8 cellular contexts compared by ENCODE assay signal in genomic region chr11:112279901-112280267, GRCh38. TPM values are rescaled to one million over a fixed set of nuclear protein-coding genes. Genes with fewer than 3 reads are reported as not detected.
DNase-seq lines count a peak whose midpoint lies in the region; ATAC-seq lines count a peak whose summit lies in the region.

No MANE protein-coding gene starts in this region.

- no peaks in the 10 kb centered on the region for H3K9me3 ChIP-seq in mesenchymal stem cell (ENCODE audit: control insufficient read depth, low read length)

- no peak overlapping the region for H3K14ac ChIP-seq in mesenchymal stem cell (ENCODE audit: low read length in 2 of 2)

- no peak overlapping the region for H2BK15ac ChIP-seq in mesenchymal stem cell (ENCODE audit: low read depth, poor library complexity, severe bottlenecking)

- POLR2A ChIA-PET in activated CD4-positive, alpha-beta memory T cell treated with anti-CD3 and anti-CD28 coated beads for 36 hours (lab: Charles Lee): interaction anchor here (0.9 kb wide), 1 partner anchor 52 kb away, joined by 3 read pairs; no protein-coding TSS in a partner anchor

- no peak overlapping the region for H3K27ac ChIP-seq in mesenchymal stem cell (ENCODE audit: low read length, poor library complexity, severe bottlenecking)

- H3K4me2 ChIP-seq in mesenchymal stem cell (ENCODE audit: low read length, poor library complexity, severe bottlenecking): peak overlapping the region; percentile 72

- peaks cover 15% of the 10 kb centered on the region for H3K4me1 Mint-ChIP-seq in activated CD4-positive, alpha-beta memory T cell treated with anti-CD3 and anti-CD28 coated beads for 36 hours (ENCODE audit: low read depth)

- no peak overlapping the region for H4K91ac ChIP-seq in mesenchymal stem cell (ENCODE audit: low read length)

- peak overlapping the region in 1 of 2 experiments; percentile 75 for H3K4me3 ChIP-seq in mesenchymal stem cell (ENCODE audit: insufficient read depth in 1 of 2, low read depth in 1 of 2, low read length in 2 of 2)

- intact Hi-C loops in activated CD4-positive, alpha-beta memory T cell treated with anti-CD3 and anti-CD28 coated beads for 36 hours (cut with micrococcal nuclease): loop anchor here (1.0 to 10.0 kb wide), 7 partner anchors 53 to 678 kb away; partner anchors contain the start of genes CFAP68, FDXACB1, PTS and SDHD

- no peak overlapping the region for H2BK120ac ChIP-seq in mesenchymal stem cell (ENCODE audit: low read depth, low read length)

- peak overlapping the region; percentile 84 for H3K4me3 Mint-ChIP-seq in activated CD4-positive, alpha-beta memory T cell treated with anti-CD3 and anti-CD28 coated beads for 36 hours

- DNase-seq in NCI-H2107 treated with DMSO at 0.1 percent for 48 hours (lab: John Stamatoyannopoulos, UW; ENCODE audit: unreplicated experiment) (peak; percentile 49), NCI-H2107 (lab: John Stamatoyannopoulos, UW) (no peak), NCI-H345 treated with DMSO at 0.1 percent for 48 hours (lab: John Stamatoyannopoulos, UW; ENCODE audit: unreplicated experiment) (peak; percentile 34), mesenchymal stem cell (peak; percentile 58)
- peak; percentile 82 for DNase-seq in activated CD4-positive, alpha-beta memory T cell treated with anti-CD3 and anti-CD28 coated beads for 36 hours
- DNase-seq in effector CD4-positive, alpha-beta T cell: peak; percentile 64
- peak; percentile 51 to 55 for DNase-seq in stimulated activated CD8-positive, alpha-beta memory T cell treated with anti-CD3 and anti-CD28 coated beads, Interleukin-15, amount 100 ng/mL, for 4 hours (ENCODE audit: low read depth in 2 of 2)

- peak overlapping the region; percentile 55 for H2AFZ ChIP-seq in mesenchymal stem cell (ENCODE audit: low read depth, low read length)

- H3K79me1 ChIP-seq in mesenchymal stem cell (replicated peaks; ENCODE audit: low read length, poor library complexity, severe bottlenecking): no peaks in the 10 kb centered on the region

- H3K36me3 Mint-ChIP-seq in activated CD4-positive, alpha-beta memory T cell treated with anti-CD3 and anti-CD28 coated beads for 36 hours: no peaks in the 10 kb centered on the region

- H3K36me3 ChIP-seq in mesenchymal stem cell (ENCODE audit: control insufficient read depth in 1 of 2, insufficient read depth in 2 of 2, low read depth in 1 of 2, low read length in 2 of 2): no peaks in the 10 kb centered on the region

- ATAC-seq in HG02943 (IDR thresholded peaks at IDR 0.05; ENCODE audit: low read depth, unreplicated experiment): peak; percentile 63

- H3K9ac ChIP-seq in mesenchymal stem cell (ENCODE audit: low read length): peak overlapping the region; percentile 61

- H3K27ac Mint-ChIP-seq in activated CD4-positive, alpha-beta memory T cell treated with anti-CD3 and anti-CD28 coated beads for 36 hours: no peak overlapping the region

- H3K18ac ChIP-seq in mesenchymal stem cell (ENCODE audit: low read depth in 1 of 2, low read length in 2 of 2): no peak overlapping the region

- 2% methylated on average over 15 of the region's 15 CpGs for WGBS in mesenchymal stem cell

- no peak overlapping the region for H3K4ac ChIP-seq in mesenchymal stem cell (ENCODE audit: low read depth in 1 of 2, low read length in 2 of 2)

- no peaks in the 10 kb centered on the region for H3K27me3 Mint-ChIP-seq in activated CD4-positive, alpha-beta memory T cell treated with anti-CD3 and anti-CD28 coated beads for 36 hours

- H2BK5ac ChIP-seq in mesenchymal stem cell (ENCODE audit: low read depth, low read length, poor library complexity, severe bottlenecking): no peak overlapping the region

- H3K4me1 ChIP-seq in mesenchymal stem cell (ENCODE audit: control insufficient read depth, insufficient read depth, low read depth, low read length): peaks cover 7% of the 10 kb centered on the region

- no peak overlapping the region for H2AK5ac ChIP-seq in mesenchymal stem cell (ENCODE audit: low read length, severe bottlenecking)

- peak overlapping the region; percentile 1 to 9 for H2BK12ac ChIP-seq in mesenchymal stem cell (ENCODE audit: low read length in 2 of 2)

- no peaks in the 10 kb centered on the region for H3K9me3 Mint-ChIP-seq in activated CD4-positive, alpha-beta memory T cell treated with anti-CD3 and anti-CD28 coated beads for 36 hours

- CTCF ChIA-PET in activated CD4-positive, alpha-beta memory T cell treated with anti-CD3 and anti-CD28 coated beads for 36 hours (lab: Charles Lee): interaction anchor here (0.5 to 5.9 kb wide), 51 partner anchors 9 to 1598 kb away, joined by 3 to 238 read pairs (median 4); partner anchors contain the start of genes ALG9, PLET1, PTS and TTC12

- H3K27me3 ChIP-seq in mesenchymal stem cell (ENCODE audit: control insufficient read depth in 1 of 2, insufficient read depth in 1 of 2, low read length in 2 of 2): peaks cover 0 to 23% of the 10 kb centered on the region in 2 experiments

- peak overlapping the region; percentile 78 for H4K8ac ChIP-seq in mesenchymal stem cell (ENCODE audit: low read length)

- no peak overlapping the region for H3K23ac ChIP-seq in mesenchymal stem cell (ENCODE audit: low read length in 2 of 2)

RNA-seq across cellular contexts. Expression of gene PLET1, which starts 19.2 kb away (rescaled TPM):
- not detected for total RNA-seq in activated CD4-positive, alpha-beta memory T cell treated with anti-CD3 and anti-CD28 coated beads for 36 hours
- polyA plus RNA-seq in mesenchymal stem cell (2013, experiment 1 of 2): not detected
- polyA plus RNA-seq in mesenchymal stem cell (2013, experiment 2 of 2): not detected

RNA-seq across cellular contexts. Expression of gene PTS, which starts 53.7 kb away (rescaled TPM):
- total RNA-seq in activated CD4-positive, alpha-beta memory T cell treated with anti-CD3 and anti-CD28 coated beads for 36 hours: 10 to 100 TPM; 28.1 to 28.5 TPM
- 76.4 TPM for polyA plus RNA-seq in mesenchymal stem cell (2013, experiment 1 of 2)
- 83.4 TPM for polyA plus RNA-seq in mesenchymal stem cell (2013, experiment 2 of 2)
